16 cellular contexts compared by ENCODE assay signal in genomic region chr13:52642131-52642530, GRCh38. TPM values are rescaled to one million over a fixed set of nuclear protein-coding genes. Genes with fewer than 3 reads are reported as not detected.
DNase-seq lines count a peak whose midpoint lies in the region; ATAC-seq and TF ChIP-seq lines count a peak whose summit lies in the region.
"Had no signal": no experiment of that assay in that cellular context is flagged by ENCODE, and none has a peak within 500 bp of the region (broad histone marks: within the 10 kb centered on the region; RNA-seq: fewer than 3 reads in every experiment).

Gene HNRNPA1L2, plus strand, starts transcription at chr13:52642431. Its CDS starts 62 bp downstream, at chr13:52642493.

- no peak for TF ChIP-seq CTCF in CD8-positive, alpha-beta T cell (IDR thresholded peaks at IDR 0.05)
- TF ChIP-seq CTCF in endothelial cell (IDR thresholded peaks at IDR 0.05; ENCODE audit: unreplicated experiment) = no peak
- no peak for TF ChIP-seq CTCF in progenitor cell of endocrine pancreas (IDR thresholded peaks at IDR 0.05; ENCODE audit: unreplicated experiment)

- H3K4me1 ChIP-seq in CD8-positive, alpha-beta T cell (ENCODE audit: insufficient read depth, low read length) = no peaks in the 10 kb centered on the region

- CTCF ChIA-PET in activated naive CD4-positive, alpha-beta T cell treated with anti-CD3 and anti-CD28 coated beads, Interleukin-2, amount 10 ng/mL, durations not matched to agents 7 days and 5 days (lab: Charles Lee) = no interaction called here
- CTCF ChIA-PET in CD8-positive, alpha-beta T cell (lab: Charles Lee) = no interaction called here

- H3K27me3 Mint-ChIP-seq in activated naive CD4-positive, alpha-beta T cell treated with anti-CD3 and anti-CD28 coated beads, Interleukin-2, amount 10 ng/mL, durations not matched to agents 7 days and 5 days = no peaks in the 10 kb centered on the region
- H3K27me3 Mint-ChIP-seq in CD8-positive, alpha-beta T cell (ENCODE audit: low read depth) = no peaks in the 10 kb centered on the region
- H3K27me3 Mint-ChIP-seq in endothelial cell (ENCODE audit: unreplicated experiment) (peaks cover 4% of the 10 kb centered on the region), progenitor cell of endocrine pancreas (no peaks in the 10 kb centered on the region)

- POLR2A ChIA-PET in CD8-positive, alpha-beta T cell (lab: Charles Lee) = no interaction called here

- DNase-seq in activated naive CD4-positive, alpha-beta T cell treated with anti-CD3 and anti-CD28 coated beads, Interleukin-2, amount 10 ng/mL, durations not matched to agents 7 days and 5 days = no peak
- no peak for DNase-seq in activated naive CD4-positive, alpha-beta T cell treated with anti-CD3 and anti-CD28 coated beads, Interleukin-2, amount 50 U/mL, for 16 hours
- DNase-seq in CD8-positive, alpha-beta T cell = no peak
- DNase-seq in endothelial cell (ENCODE audit: low spot score) = no peak
- DNase-seq in progenitor cell of endocrine pancreas (ENCODE audit: low spot score, unreplicated experiment) = no peak
- DNase-seq in kidney tubule cell (ENCODE audit: low spot score) = no peak
- DNase-seq in NCI-H82 (lab: John Stamatoyannopoulos, UW) = no peak
- DNase-seq in GF-D8 (lab: John Stamatoyannopoulos, UW) = no peak
- DNase-seq: DMS 273 treated with DMSO at 0.1 percent for 48 hours, KBM-7, NCI-H1105, NCI-H1694 treated with DMSO at 0.1 percent for 48 hours, NCI-H345, NCI-H526 treated with DMSO at 0.1 percent for 48 hours had no signal

- intact Hi-C loops in CD8-positive, alpha-beta T cell (cut with DNase I, micrococcal nuclease) = no loop called here

- H3K4me3 ChIP-seq in CD8-positive, alpha-beta T cell (ENCODE audit: low read depth, low read length) = no peak within 1 kb of the TSS
- H3K4me3 ChIP-seq: GM23338 had no signal

- H3K9me3 Mint-ChIP-seq in activated naive CD4-positive, alpha-beta T cell treated with anti-CD3 and anti-CD28 coated beads, Interleukin-2, amount 10 ng/mL, durations not matched to agents 7 days and 5 days = no peaks in the 10 kb centered on the region
- no peaks in the 10 kb centered on the region for H3K9me3 Mint-ChIP-seq in CD8-positive, alpha-beta T cell
- H3K9me3 Mint-ChIP-seq in endothelial cell (ENCODE audit: unreplicated experiment) (no peaks in the 10 kb centered on the region), progenitor cell of endocrine pancreas (ENCODE audit: low read depth) (no peaks in the 10 kb centered on the region)
- H3K9me3 Mint-ChIP-seq: GM23338 had no signal

- H3K27me3 ChIP-seq in CD8-positive, alpha-beta T cell (ENCODE audit: insufficient read depth, low read length) = no peaks in the 10 kb centered on the region

- no peak for ATAC-seq in CD8-positive, alpha-beta T cell
- ATAC-seq: GM23338 had no signal

- peaks cover 21% of the 10 kb centered on the region for H3K36me3 Mint-ChIP-seq in activated naive CD4-positive, alpha-beta T cell treated with anti-CD3 and anti-CD28 coated beads, Interleukin-2, amount 10 ng/mL, durations not matched to agents 7 days and 5 days
- H3K36me3 Mint-ChIP-seq in CD8-positive, alpha-beta T cell = peaks cover 72% of the 10 kb centered on the region
- peaks cover 43% of the 10 kb centered on the region for H3K36me3 Mint-ChIP-seq in endothelial cell (ENCODE audit: low read depth, unreplicated experiment)
- peaks cover 6% of the 10 kb centered on the region for H3K36me3 Mint-ChIP-seq in progenitor cell of endocrine pancreas (ENCODE audit: insufficient read depth)

- H3K27ac Mint-ChIP-seq in activated naive CD4-positive, alpha-beta T cell treated with anti-CD3 and anti-CD28 coated beads, Interleukin-2, amount 10 ng/mL, durations not matched to agents 7 days and 5 days = peak within 1 kb of the TSS; percentile 58
- no peak within 1 kb of the TSS for H3K27ac Mint-ChIP-seq in CD8-positive, alpha-beta T cell
- no peak within 1 kb of the TSS for H3K27ac Mint-ChIP-seq in endothelial cell (ENCODE audit: unreplicated experiment)
- no peak within 1 kb of the TSS for H3K27ac Mint-ChIP-seq in progenitor cell of endocrine pancreas
- H3K27ac Mint-ChIP-seq: GM23338 had no signal

- H3K27ac ChIP-seq in CD8-positive, alpha-beta T cell (ENCODE audit: low read depth, low read length) = no peak within 1 kb of the TSS
- H3K27ac ChIP-seq: RWPE1 had no signal

- H3K36me3 ChIP-seq in CD8-positive, alpha-beta T cell (ENCODE audit: insufficient read depth, low read length) = peaks cover 6% of the 10 kb centered on the region

- H3K9me3 ChIP-seq in CD8-positive, alpha-beta T cell (ENCODE audit: low read length) = no peaks in the 10 kb centered on the region

- no peak within 1 kb of the TSS for H3K4me3 Mint-ChIP-seq in activated naive CD4-positive, alpha-beta T cell treated with anti-CD3 and anti-CD28 coated beads, Interleukin-2, amount 10 ng/mL, durations not matched to agents 7 days and 5 days
- H3K4me3 Mint-ChIP-seq in CD8-positive, alpha-beta T cell = no peak within 1 kb of the TSS
- H3K4me3 Mint-ChIP-seq in endothelial cell (ENCODE audit: unreplicated experiment) = peak within 1 kb of the TSS; percentile 30
- no peak within 1 kb of the TSS for H3K4me3 Mint-ChIP-seq in progenitor cell of endocrine pancreas (ENCODE audit: low read depth)
- H3K4me3 Mint-ChIP-seq: GM23338 had no signal

- H3K4me1 Mint-ChIP-seq in activated naive CD4-positive, alpha-beta T cell treated with anti-CD3 and anti-CD28 coated beads, Interleukin-2, amount 10 ng/mL, durations not matched to agents 7 days and 5 days = peaks cover 3% of the 10 kb centered on the region
- H3K4me1 Mint-ChIP-seq in CD8-positive, alpha-beta T cell (ENCODE audit: low read depth) = no peaks in the 10 kb centered on the region
- H3K4me1 Mint-ChIP-seq in endothelial cell (ENCODE audit: unreplicated experiment) (no peaks in the 10 kb centered on the region), progenitor cell of endocrine pancreas (ENCODE audit: low read depth) (no peaks in the 10 kb centered on the region)

RNA-seq across cellular contexts. Expression of gene HNRNPA1L2, which starts in this region (rescaled TPM):
- 10 to 100 TPM; 16.6 to 20.7 TPM for total RNA-seq in CD8-positive, alpha-beta T cell
- total RNA-seq in endothelial cell (ENCODE audit: unreplicated experiment) (40.4 TPM), progenitor cell of endocrine pancreas (10.7 and 12.0 TPM in 2 replicates)
